13 cellular contexts compared by ENCODE assay signal in genomic region chr10:77308084-77308732, GRCh38.
"Had no signal": no experiment of that assay in that cellular context is flagged by ENCODE, and none has a peak within 500 bp of the region (broad histone marks: within the 10 kb centered on the region; RNA-seq: fewer than 3 reads in every experiment).

No MANE protein-coding gene starts in this region.

- H3K27me3 ChIP-seq: gastroesophageal sphincter, right atrium auricular region, upper lobe of left lung had no signal

- H3K4me1 Mint-ChIP-seq: activated CD4-positive, alpha-beta T cell treated with anti-CD3 and anti-CD28 coated beads, Interleukin-2, amount 10 ng/mL, durations not matched to agents 24 days and 14 days; stimulated activated memory B cell treated with anti-CD40 and anti-IgM and Interleukin-4, amounts not matched to agents 10 μg/mL and 1 μg/mL and 100 μg/mL, for 72 hours had no signal

- H3K27ac ChIP-seq: parathyroid adenoma, right atrium auricular region, upper lobe of left lung had no signal

- H3K9me3 ChIP-seq: gastroesophageal sphincter, right atrium auricular region, upper lobe of left lung had no signal

- FAIRE-seq: colon, endothelial cell of umbilical vein, kidney had no signal

- H3K4me3 Mint-ChIP-seq: activated CD4-positive, alpha-beta T cell treated with anti-CD3 and anti-CD28 coated beads, Interleukin-2, amount 10 ng/mL, durations not matched to agents 24 days and 14 days; activated naive CD4-positive, alpha-beta T cell treated with anti-CD3 and anti-CD28 coated beads for 36 hours; stimulated activated memory B cell treated with anti-CD40 and anti-IgM and Interleukin-4, amounts not matched to agents 10 μg/mL and 1 μg/mL and 100 μg/mL, for 72 hours; WTC11 had no signal

- H3K79me2 ChIP-seq: parathyroid adenoma had no signal

- H3K4me1 ChIP-seq: parathyroid adenoma, right atrium auricular region, upper lobe of left lung had no signal

- H3K36me3 Mint-ChIP-seq: stimulated activated memory B cell treated with anti-CD40 and anti-IgM and Interleukin-4, amounts not matched to agents 10 μg/mL and 1 μg/mL and 100 μg/mL, for 72 hours; WTC11 had no signal

- H3K27me3 Mint-ChIP-seq: activated CD4-positive, alpha-beta T cell treated with anti-CD3 and anti-CD28 coated beads, Interleukin-2, amount 10 ng/mL, durations not matched to agents 24 days and 14 days; stimulated activated memory B cell treated with anti-CD40 and anti-IgM and Interleukin-4, amounts not matched to agents 10 μg/mL and 1 μg/mL and 100 μg/mL, for 72 hours had no signal

- ATAC-seq: gastroesophageal sphincter; stimulated activated memory B cell treated with anti-CD40 and anti-IgM and Interleukin-4, amounts not matched to agents 10 μg/mL and 1 μg/mL and 100 μg/mL, for 72 hours; WTC11 had no signal

- H3K27ac Mint-ChIP-seq: activated CD4-positive, alpha-beta T cell treated with anti-CD3 and anti-CD28 coated beads, Interleukin-2, amount 10 ng/mL, durations not matched to agents 24 days and 14 days; activated naive CD4-positive, alpha-beta T cell treated with anti-CD3 and anti-CD28 coated beads for 36 hours; stimulated activated memory B cell treated with anti-CD40 and anti-IgM and Interleukin-4, amounts not matched to agents 10 μg/mL and 1 μg/mL and 100 μg/mL, for 72 hours; WTC11 had no signal

- H3K9me3 Mint-ChIP-seq: activated CD4-positive, alpha-beta T cell treated with anti-CD3 and anti-CD28 coated beads, Interleukin-2, amount 10 ng/mL, durations not matched to agents 24 days and 14 days; activated naive CD4-positive, alpha-beta T cell treated with anti-CD3 and anti-CD28 coated beads for 36 hours; stimulated activated memory B cell treated with anti-CD40 and anti-IgM and Interleukin-4, amounts not matched to agents 10 μg/mL and 1 μg/mL and 100 μg/mL, for 72 hours; WTC11 had no signal

- DNase-seq: activated CD4-positive, alpha-beta T cell treated with anti-CD3 and anti-CD28 coated beads, Interleukin-2, amount 10 ng/mL, durations not matched to agents 24 days and 14 days; activated naive CD4-positive, alpha-beta T cell treated with anti-CD3 and anti-CD28 coated beads for 36 hours; kidney; substantia nigra; T1000; upper lobe of left lung had no signal

- H3K9ac ChIP-seq: parathyroid adenoma had no signal

- H2AFZ ChIP-seq: parathyroid adenoma had no signal

- H3K36me3 ChIP-seq: gastroesophageal sphincter, right atrium auricular region, upper lobe of left lung had no signal

- H3K4me3 ChIP-seq: gastroesophageal sphincter, right atrium auricular region, upper lobe of left lung had no signal
